In genomic region chr12:123741937-123742572, GRCh38 we compare ENCODE assay signal across 17 cellular contexts. TPM values are rescaled to one million over a fixed set of nuclear protein-coding genes. Genes with fewer than 3 reads are reported as not detected.
A peak's percentile ranks its signal among the peaks of the same experiment; 100 is the strongest.
DNase-seq lines count a peak whose midpoint lies in the region; ATAC-seq, FAIRE-seq and TF ChIP-seq lines count a peak whose summit lies in the region.
"Had no signal": no experiment of that assay in that cellular context is flagged by ENCODE, and none has a peak within 500 bp of the region (broad histone marks: within the 10 kb centered on the region; RNA-seq: fewer than 3 reads in every experiment).

No MANE protein-coding gene starts in this region.

- peak; percentile 19 for DNase-seq in activated CD4-positive, alpha-beta memory T cell treated with anti-CD3 and anti-CD28 coated beads, Interleukin-2, amount 10 ng/mL, durations not matched to agents 7 days and 5 days
- no peak for DNase-seq in activated CD4-positive, alpha-beta memory T cell treated with anti-CD3 and anti-CD28 coated beads for 36 hours
- DNase-seq in spleen (no peak), superior temporal gyrus (ENCODE audit: extremely low spot score) (no peak), GM19239 (ENCODE audit: insufficient read length, low spot score) (no peak)
- DNase-seq: Calu3, dorsolateral prefrontal cortex, NCI-H1105, NCI-H2227 treated with DMSO at 0.1 percent for 48 hours had no signal

- FAIRE-seq in GM19239 (lab: Jason Lieb, UNC) = no peak
- FAIRE-seq: urothelium cell line had no signal

- H3K27me3 ChIP-seq in spleen (replicated peaks in 1 of 7) = no peaks in the 10 kb centered on the region
- H3K27me3 ChIP-seq: dorsolateral prefrontal cortex, hepatocyte had no signal

- H3K4me3 Mint-ChIP-seq in activated CD4-positive, alpha-beta memory T cell treated with anti-CD3 and anti-CD28 coated beads, Interleukin-2, amount 10 ng/mL, durations not matched to agents 7 days and 5 days = no peak overlapping the region
- H3K4me3 Mint-ChIP-seq in activated CD4-positive, alpha-beta memory T cell treated with anti-CD3 and anti-CD28 coated beads for 36 hours = no peak overlapping the region
- no peak overlapping the region for H3K4me3 Mint-ChIP-seq in IgD-negative memory B cell
- H3K4me3 Mint-ChIP-seq in activated naive CD8-positive, alpha-beta T cell = peak overlapping the region; percentile 18
- H3K4me3 Mint-ChIP-seq: brain, GM23338 had no signal

- no peak for TF ChIP-seq POLR2A in spleen (IDR thresholded peaks at IDR 0.05)

- WGBS in spleen, 5 donors = 68 to 76% (median 74%) methylated on average over 12 to 14 of the region's 14 CpGs

- H3K27ac Mint-ChIP-seq in activated CD4-positive, alpha-beta memory T cell treated with anti-CD3 and anti-CD28 coated beads, Interleukin-2, amount 10 ng/mL, durations not matched to agents 7 days and 5 days = peak overlapping the region; percentile 35
- no peak overlapping the region for H3K27ac Mint-ChIP-seq in activated CD4-positive, alpha-beta memory T cell treated with anti-CD3 and anti-CD28 coated beads for 36 hours
- H3K27ac Mint-ChIP-seq in IgD-negative memory B cell = peak overlapping the region in 2 of 3 donors; percentile 71 to 80
- peak overlapping the region; percentile 74 for H3K27ac Mint-ChIP-seq in activated naive CD8-positive, alpha-beta T cell
- H3K27ac Mint-ChIP-seq: brain, GM23338 had no signal

- H3K4me1 Mint-ChIP-seq in activated CD4-positive, alpha-beta memory T cell treated with anti-CD3 and anti-CD28 coated beads, Interleukin-2, amount 10 ng/mL, durations not matched to agents 7 days and 5 days = peaks cover 20% of the 10 kb centered on the region
- H3K4me1 Mint-ChIP-seq in activated CD4-positive, alpha-beta memory T cell treated with anti-CD3 and anti-CD28 coated beads for 36 hours (ENCODE audit: low read depth) = peaks cover 4% of the 10 kb centered on the region
- H3K4me1 Mint-ChIP-seq in IgD-negative memory B cell = peaks cover 6 to 11% (median 6%) of the 10 kb centered on the region in 3 donors
- peaks cover 33% of the 10 kb centered on the region for H3K4me1 Mint-ChIP-seq in activated naive CD8-positive, alpha-beta T cell (ENCODE audit: low read depth)
- H3K4me1 Mint-ChIP-seq: brain, GM23338 had no signal

- peaks cover 0 to 40% (median 15%) of the 10 kb centered on the region in 6 donors for H3K4me1 ChIP-seq in spleen

- H3K36me3 ChIP-seq in spleen = peaks cover 0 to 100% (median 63%) of the 10 kb centered on the region in 6 donors

- no peak for ATAC-seq in GM18868 (IDR thresholded peaks at IDR 0.05; ENCODE audit: unreplicated experiment)
- ATAC-seq: GM23338 had no signal

- no peaks in the 10 kb centered on the region for H3K9me3 ChIP-seq in spleen

- H3K27ac ChIP-seq in spleen = peak overlapping the region in 6 of 8 donors; percentile 19 to 77 (median 58)
- H3K27ac ChIP-seq: dorsolateral prefrontal cortex, hepatocyte, SK-N-MC had no signal

- POLR2A ChIA-PET in activated CD4-positive, alpha-beta memory T cell treated with anti-CD3 and anti-CD28 coated beads, Interleukin-2, amount 10 ng/mL, durations not matched to agents 7 days and 5 days (lab: Charles Lee) = interaction anchor here (1.1 kb wide), 1 partner anchor 30 kb away, joined by 3 read pairs; the partner anchor contains the start of gene ATP6V0A2
- POLR2A ChIA-PET in activated CD4-positive, alpha-beta memory T cell treated with anti-CD3 and anti-CD28 coated beads for 36 hours (lab: Charles Lee) = no interaction called here

- CTCF ChIA-PET in activated CD4-positive, alpha-beta memory T cell treated with anti-CD3 and anti-CD28 coated beads, Interleukin-2, amount 10 ng/mL, durations not matched to agents 7 days and 5 days (lab: Charles Lee) = no interaction called here
- CTCF ChIA-PET in activated CD4-positive, alpha-beta memory T cell treated with anti-CD3 and anti-CD28 coated beads for 36 hours (lab: Charles Lee) = no interaction called here

- no peaks in the 10 kb centered on the region for H3K9me3 Mint-ChIP-seq in activated CD4-positive, alpha-beta memory T cell treated with anti-CD3 and anti-CD28 coated beads, Interleukin-2, amount 10 ng/mL, durations not matched to agents 7 days and 5 days
- no peaks in the 10 kb centered on the region for H3K9me3 Mint-ChIP-seq in activated CD4-positive, alpha-beta memory T cell treated with anti-CD3 and anti-CD28 coated beads for 36 hours
- H3K9me3 Mint-ChIP-seq in IgD-negative memory B cell = no peaks in the 10 kb centered on the region
- H3K9me3 Mint-ChIP-seq in activated naive CD8-positive, alpha-beta T cell (ENCODE audit: low read depth) = no peaks in the 10 kb centered on the region
- H3K9me3 Mint-ChIP-seq: brain, GM23338 had no signal

- H3K4me3 ChIP-seq in spleen = peak overlapping the region in 1 of 8 donors; percentile 43
- H3K4me3 ChIP-seq: dorsolateral prefrontal cortex, GM23338, hepatocyte, SK-N-MC had no signal

- intact Hi-C loops in activated CD4-positive, alpha-beta memory T cell treated with anti-CD3 and anti-CD28 coated beads for 36 hours (cut with micrococcal nuclease) = no loop called here
- intact Hi-C loops in spleen (cut with DNase I; ENCODE audit: low total_unique reads) = no loop called here

- TF ChIP-seq CTCF in spleen (IDR thresholded peaks at IDR 0.05 in 8 of 11, conservative IDR thresholded peaks at IDR 0.05 in 3 of 11) = no peak

- H3K27me3 Mint-ChIP-seq in activated CD4-positive, alpha-beta memory T cell treated with anti-CD3 and anti-CD28 coated beads, Interleukin-2, amount 10 ng/mL, durations not matched to agents 7 days and 5 days = no peaks in the 10 kb centered on the region
- H3K27me3 Mint-ChIP-seq in activated CD4-positive, alpha-beta memory T cell treated with anti-CD3 and anti-CD28 coated beads for 36 hours = no peaks in the 10 kb centered on the region
- no peaks in the 10 kb centered on the region for H3K27me3 Mint-ChIP-seq in IgD-negative memory B cell
- no peaks in the 10 kb centered on the region for H3K27me3 Mint-ChIP-seq in activated naive CD8-positive, alpha-beta T cell
- H3K27me3 Mint-ChIP-seq: brain had no signal

- peaks cover 71% of the 10 kb centered on the region for H3K36me3 Mint-ChIP-seq in activated CD4-positive, alpha-beta memory T cell treated with anti-CD3 and anti-CD28 coated beads, Interleukin-2, amount 10 ng/mL, durations not matched to agents 7 days and 5 days (ENCODE audit: low read depth)
- peaks cover 66% of the 10 kb centered on the region for H3K36me3 Mint-ChIP-seq in activated CD4-positive, alpha-beta memory T cell treated with anti-CD3 and anti-CD28 coated beads for 36 hours
- peaks cover 8% of the 10 kb centered on the region for H3K36me3 Mint-ChIP-seq in IgD-negative memory B cell
- peaks cover 22% of the 10 kb centered on the region for H3K36me3 Mint-ChIP-seq in activated naive CD8-positive, alpha-beta T cell

RNA-seq across cellular contexts. Expression of gene DNAH10, which starts 20.0 kb away (rescaled TPM):
- total RNA-seq in activated CD4-positive, alpha-beta memory T cell treated with anti-CD3 and anti-CD28 coated beads, Interleukin-2, amount 10 ng/mL, durations not matched to agents 7 days and 5 days = under 1 TPM in 1 of 2 experiments, not detected in 1; 0.13 TPM
- under 1 TPM; 0.10 to 0.19 TPM for total RNA-seq in activated CD4-positive, alpha-beta memory T cell treated with anti-CD3 and anti-CD28 coated beads for 36 hours
- 0.40 TPM for polyA plus RNA-seq in IgD-negative memory B cell
- 1 to 10 TPM in 3 of 7 donors, under 1 TPM in 3, not detected in 1; 0.26 to 2.2 (median 0.95) TPM for total RNA-seq in spleen
- polyA plus RNA-seq in spleen = under 1 TPM; 0.23 to 0.35 (median 0.26) TPM

RNA-seq across cellular contexts. Expression of gene ATP6V0A2, which starts 29.9 kb away (rescaled TPM):
- total RNA-seq in activated CD4-positive, alpha-beta memory T cell treated with anti-CD3 and anti-CD28 coated beads, Interleukin-2, amount 10 ng/mL, durations not matched to agents 7 days and 5 days = 10 to 100 TPM; 41.7 to 44.4 TPM
- total RNA-seq in activated CD4-positive, alpha-beta memory T cell treated with anti-CD3 and anti-CD28 coated beads for 36 hours = 10 to 100 TPM; 82.3 to 83.4 TPM
- polyA plus RNA-seq in IgD-negative memory B cell (16.9 TPM), spleen (1 to 10 TPM; 7.2 to 9.1 (median 8.5) TPM)
- 10 to 100 TPM; 27.9 to 46.0 (median 34.9) TPM for total RNA-seq in spleen
